In genomic region chr1:210584439-210585113, GRCh38 we compare ENCODE assay signal across 8 cellular contexts.
DNase-seq lines count a peak whose midpoint lies in the region; ATAC-seq and TF ChIP-seq lines count a peak whose summit lies in the region.

No MANE protein-coding gene starts in this region.

- intact Hi-C loops in PC-9 (cut with micrococcal nuclease; ENCODE audit: unreplicated experiment): loop anchor here (1.0 to 10.0 kb wide), 6 partner anchors 98 to 1073 kb away; partner anchors contain the start of gene KCNH1

- POLR2A ChIA-PET in PC-9 (lab: Charles Lee; ENCODE audit: unreplicated experiment): no interaction called here

- no peak for TF ChIP-seq EP300 in neural cell (conservative IDR thresholded peaks at IDR 0.05; ENCODE audit: poor library complexity, severe bottlenecking)

- H3K4me2 ChIP-seq in PC-9 (no peak overlapping the region), fibroblast of lung (ENCODE audit: extremely low read depth, insufficient read depth, low read length) (no peak overlapping the region), neural cell (ENCODE audit: low read length) (no peak overlapping the region)

- no peaks in the 10 kb centered on the region for H3K9me3 ChIP-seq in PC-9 (ENCODE audit: insufficient read depth, low read depth)
- H3K9me3 ChIP-seq in fibroblast of lung (ENCODE audit: control insufficient read depth, insufficient read depth, low read depth, low read length): no peaks in the 10 kb centered on the region
- no peaks in the 10 kb centered on the region for H3K9me3 ChIP-seq in neural cell (ENCODE audit: low read length)

- H3K36me3 ChIP-seq in PC-9 (ENCODE audit: low read depth) (no peaks in the 10 kb centered on the region), fibroblast of lung (ENCODE audit: control insufficient read depth, insufficient read depth, low read length) (no peaks in the 10 kb centered on the region), neural cell (ENCODE audit: insufficient read depth, low read length) (no peaks in the 10 kb centered on the region)

- DNase-seq in DMS114 treated with DMSO at 0.1 percent for 48 hours (lab: John Stamatoyannopoulos, UW; ENCODE audit: unreplicated experiment): peak; percentile 31
- DNase-seq in Kasumi-1 (lab: John Stamatoyannopoulos, UW): peak; percentile 49 to 58
- DNase-seq in PC-9: peak; percentile 64 to 79
- peak; percentile 57 for DNase-seq in activated T-cell treated with anti-CD3 and anti-CD28 coated beads, Interleukin-2, amount 50 U/mL, for 1 hour
- DNase-seq in fibroblast of lung (ENCODE audit: low read depth in 2 of 2): peak; percentile 62 to 79
- peak; percentile 15 to 99 (median 81) for DNase-seq in substantia nigra (lab: John Stamatoyannopoulos, UW)

- H3K27ac ChIP-seq in PC-9 (no peak overlapping the region), fibroblast of lung (ENCODE audit: insufficient read depth, low read length) (no peak overlapping the region), neural cell (ENCODE audit: low read length) (no peak overlapping the region), substantia nigra (ENCODE audit: low read depth, low read length, poor library complexity, severe bottlenecking) (peak overlapping the region; percentile 21)

- no peaks in the 10 kb centered on the region for H4K20me1 ChIP-seq in PC-9 (ENCODE audit: insufficient read depth)
- H4K20me1 ChIP-seq in fibroblast of lung (ENCODE audit: control insufficient read depth, extremely low read depth, insufficient read depth, low read length): no peaks in the 10 kb centered on the region
- no peaks in the 10 kb centered on the region for H4K20me1 ChIP-seq in neural cell (ENCODE audit: insufficient read depth)

- H3K79me2 ChIP-seq in PC-9 (ENCODE audit: low read depth) (no peaks in the 10 kb centered on the region), fibroblast of lung (ENCODE audit: control insufficient read depth, insufficient read depth, low read length) (no peaks in the 10 kb centered on the region), neural cell (replicated peaks; ENCODE audit: insufficient read depth, low read length) (no peaks in the 10 kb centered on the region)

- no peaks in the 10 kb centered on the region for H3K27me3 ChIP-seq in PC-9 (ENCODE audit: insufficient read depth, low read depth)
- H3K27me3 ChIP-seq in fibroblast of lung (ENCODE audit: control insufficient read depth, insufficient read depth, low read length): no peaks in the 10 kb centered on the region
- no peaks in the 10 kb centered on the region for H3K27me3 ChIP-seq in neural cell (ENCODE audit: insufficient read depth, low read depth, low read length)

- TF ChIP-seq RAD21 in neural cell (conservative IDR thresholded peaks at IDR 0.05): peak; percentile 91

- TF ChIP-seq CTCF in PC-9 (conservative IDR thresholded peaks at IDR 0.05) (peak; percentile 88), fibroblast of lung (conservative IDR thresholded peaks at IDR 0.05 in 1 of 2, IDR thresholded peaks at IDR 0.05 in 1 of 2; ENCODE audit: low read depth in 1 of 2, low read length in 2 of 2) (peak; percentile 77 to 79), neural cell (IDR thresholded peaks at IDR 0.05; ENCODE audit: poor library complexity, severe bottlenecking) (peak; percentile 88)

- H3F3A ChIP-seq in PC-9 (ENCODE audit: insufficient read depth, low read depth): no peaks in the 10 kb centered on the region; the same call in 1 of the 2 replicates
- no peaks in the 10 kb centered on the region for H3F3A ChIP-seq in neural cell (ENCODE audit: insufficient read depth, low read length, poor library complexity, severe bottlenecking)

- peak; percentile 81 for ATAC-seq in GM21717 (IDR thresholded peaks at IDR 0.05; ENCODE audit: unreplicated experiment)

- H3K9ac ChIP-seq in fibroblast of lung (ENCODE audit: insufficient read depth, low read length): no peak overlapping the region
- no peak overlapping the region for H3K9ac ChIP-seq in neural cell (ENCODE audit: low read length)

- H3K4me3 ChIP-seq in PC-9 (no peak overlapping the region), fibroblast of lung (replicated peaks in 1 of 4; ENCODE audit: control extremely low read depth in 1 of 4, insufficient read depth in 1 of 4, low read depth in 3 of 4, low read length in 4 of 4) (no peak overlapping the region), neural cell (ENCODE audit: low read length) (no peak overlapping the region)

- CTCF ChIA-PET in PC-9 (lab: Charles Lee): interaction anchor here (1.0 kb wide), 1 partner anchor 365 kb away, joined by 3 read pairs; no protein-coding TSS in a partner anchor

- H3K9me2 ChIP-seq in PC-9 (ENCODE audit: insufficient read depth) (no peaks in the 10 kb centered on the region), neural cell (ENCODE audit: insufficient read depth, low read length) (no peaks in the 10 kb centered on the region)

- H3K4me1 ChIP-seq in PC-9 (replicated peaks; ENCODE audit: insufficient read depth): no peaks in the 10 kb centered on the region
- no peaks in the 10 kb centered on the region for H3K4me1 ChIP-seq in fibroblast of lung (ENCODE audit: control insufficient read depth, extremely low read depth, insufficient read depth, low read length)

- H2AFZ ChIP-seq in PC-9: no peak overlapping the region
- no peak overlapping the region for H2AFZ ChIP-seq in fibroblast of lung (ENCODE audit: low read length)
- no peak overlapping the region for H2AFZ ChIP-seq in neural cell (ENCODE audit: low read depth, low read length)

- no TSS peak for BruUV-seq in PC-9 (replicated peaks; lab: Mats Ljungman, UMichigan)

TF ChIP-seq in neural cell, 6 proteins besides CTCF, POLR2A, EP300 and RAD21:
- TF ChIP-seq EZH2 (IDR thresholded peaks at IDR 0.05; ENCODE audit: borderline replicate concordance, insufficient read depth, low read length, poor library complexity, severe bottlenecking) (no peak), SMC3 (conservative IDR thresholded peaks at IDR 0.05; ENCODE audit: poor library complexity) (peak; percentile 94), TAF1 (IDR thresholded peaks at IDR 0.05; ENCODE audit: low read depth) (no peak)

Comparison
In these comparisons a context has a peak if more than half of its experiments do, and no peak if none do; other contexts are left out.
1. DNase-seq: peak in every context shown above with its lines; median percentile 81 in substantia nigra; 72 in PC-9; 70 in fibroblast of lung; 57 in activated T-cell treated with anti-CD3 and anti-CD28 coated beads, Interleukin-2, amount 50 U/mL, for 1 hour; 54 in Kasumi-1; 31 in DMS114 treated with DMSO at 0.1 percent for 48 hours.